Comparison of ENCODE assay signal across 23 cellular contexts in the genomic region with DNA sequence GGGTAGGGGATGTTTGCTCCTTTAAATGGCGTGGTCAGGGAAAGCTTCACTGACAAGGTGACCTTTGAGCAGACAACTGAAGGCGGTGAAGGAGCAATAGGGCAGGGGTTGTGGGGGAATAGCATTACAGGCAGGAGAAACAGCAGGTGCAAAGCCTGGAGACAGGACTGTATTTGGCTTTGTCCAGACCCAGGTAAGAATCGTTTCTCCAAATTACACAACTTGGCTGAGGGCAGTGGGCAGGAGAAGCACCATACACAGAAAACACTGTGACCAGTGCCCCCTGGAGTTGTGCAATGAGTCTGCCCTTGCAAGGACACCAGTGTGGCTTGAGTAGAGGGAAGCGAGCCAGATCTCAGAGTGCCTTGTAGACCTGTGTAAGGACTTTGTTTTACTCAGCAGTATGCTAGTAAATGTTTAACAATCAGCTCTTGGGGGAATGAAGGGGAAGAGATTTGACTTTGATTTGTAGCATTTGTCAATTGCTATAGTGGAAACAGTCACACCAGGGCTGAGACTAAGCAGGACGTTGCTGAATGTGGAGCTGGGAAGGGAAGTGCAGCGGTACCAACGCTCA.
DNase-seq lines count a peak whose midpoint lies in the region; ATAC-seq and TF ChIP-seq lines count a peak whose summit lies in the region.
"Had no signal": no experiment of that assay in that cellular context is flagged by ENCODE, and none has a peak within 500 bp of the region (broad histone marks: within the 10 kb centered on the region; RNA-seq: fewer than 3 reads in every experiment).

No MANE protein-coding gene starts in this region.

- H3K79me2 ChIP-seq in GM23338 (replicated peaks; ENCODE audit: insufficient read depth) = no peaks in the 10 kb centered on the region

- H3K36me3 ChIP-seq in GM23338 (ENCODE audit: insufficient read depth) = no peaks in the 10 kb centered on the region
- H3K36me3 ChIP-seq: heart left ventricle, MG63, neutrophil had no signal

- H3K36me3 Mint-ChIP-seq in GM23338 (ENCODE audit: low read depth) (no peaks in the 10 kb centered on the region), WTC11 (no peaks in the 10 kb centered on the region), progenitor cell of endocrine pancreas (ENCODE audit: insufficient read depth) (peaks cover 1% of the 10 kb centered on the region)

- POLR2A ChIA-PET in WTC11 (lab: Charles Lee) = no interaction called here

- H4K20me1 ChIP-seq in GM23338 (replicated peaks; ENCODE audit: insufficient read depth) = no peaks in the 10 kb centered on the region

- ATAC-seq in GM23338 (peak; percentile 37), WTC11 (peak; percentile 46), left lobe of liver (peak; percentile 81), HG02840 (IDR thresholded peaks at IDR 0.05; ENCODE audit: low FRiP score, unreplicated experiment) (no peak), GM19023 (IDR thresholded peaks at IDR 0.05; ENCODE audit: unreplicated experiment) (no peak)
- ATAC-seq: activated CD8-positive, alpha-beta T cell treated with anti-CD3 and anti-CD28 coated beads, Interleukin-2, amount 10 ng/mL, durations not matched to agents 7 days and 5 days; effector memory CD8-positive, alpha-beta T cell had no signal

- CTCF ChIA-PET in WTC11 (lab: Charles Lee) = no interaction called here

- H3K27me3 ChIP-seq in GM23338 (ENCODE audit: insufficient read depth) = no peaks in the 10 kb centered on the region
- H3K27me3 ChIP-seq: heart left ventricle, MG63, neutrophil, testis had no signal

- DNase-seq in GM23338 (ENCODE audit: low spot score) (no peak), WTC11 (ENCODE audit: low spot score) (no peak), left lobe of liver (ENCODE audit: low spot score) (peak; percentile 97), progenitor cell of endocrine pancreas (ENCODE audit: low spot score, unreplicated experiment) (peak; percentile 32), NCI-H524 (lab: John Stamatoyannopoulos, UW) (no peak), hippocampal formation (lab: John Stamatoyannopoulos, UW) (no peak)
- DNase-seq: activated CD8-positive, alpha-beta T cell treated with anti-CD3 and anti-CD28 coated beads, Interleukin-2, amount 10 ng/mL, durations not matched to agents 7 days and 5 days; activated naive CD4-positive, alpha-beta T cell treated with anti-CD3 and anti-CD28 coated beads, Interleukin-2, amount 50 U/mL, for 16 hours; activated T-cell treated with anti-CD3 and anti-CD28 coated beads, Interleukin-2, amount 50 U/mL, for 24 hours; effector memory CD8-positive, alpha-beta T cell; H7; heart left ventricle; MG63; midbrain; NCI-H2171 treated with DMSO at 0.1 percent for 48 hours; NCI-H82; retina; SK-N-SH; stimulated activated CD4-positive, alpha-beta T cell treated with anti-CD3 and anti-CD28 coated beads, Interleukin-15, amount 100 ng/mL, for 24 hours; testis had no signal

- H3K9me3 Mint-ChIP-seq in GM23338 (no peaks in the 10 kb centered on the region), WTC11 (no peaks in the 10 kb centered on the region), progenitor cell of endocrine pancreas (ENCODE audit: low read depth) (peaks cover 2% of the 10 kb centered on the region)
- H3K9me3 Mint-ChIP-seq: activated T-cell treated with anti-CD3 and anti-CD28 coated beads, Interleukin-2, amount 50 U/mL, for 24 hours; effector memory CD8-positive, alpha-beta T cell had no signal

- no peaks in the 10 kb centered on the region for H3F3A ChIP-seq in GM23338 (replicated peaks; ENCODE audit: low read depth)

- TF ChIP-seq CTCF in GM23338 (conservative IDR thresholded peaks at IDR 0.05; ENCODE audit: low read depth in 2 of 2) = 0 out of 4 replicates have a peak, but pooled peaks have one; percentile 10 to 31
- TF ChIP-seq CTCF in WTC11 (IDR thresholded peaks at IDR 0.05) = no peak
- peak; percentile 57 for TF ChIP-seq CTCF in progenitor cell of endocrine pancreas (IDR thresholded peaks at IDR 0.05; ENCODE audit: unreplicated experiment)

- no peak overlapping the region for H3K4me2 ChIP-seq in GM23338
- H3K4me2 ChIP-seq: SK-N-SH had no signal

- H3K4me1 Mint-ChIP-seq in GM23338 (peaks cover 16% of the 10 kb centered on the region; the same call in 2 of the 3 replicates), WTC11 (peaks cover 33% of the 10 kb centered on the region), progenitor cell of endocrine pancreas (ENCODE audit: low read depth) (peaks cover 63% of the 10 kb centered on the region)

- no peaks in the 10 kb centered on the region for H3K4me1 ChIP-seq in GM23338 (ENCODE audit: insufficient read depth)
- H3K4me1 ChIP-seq: heart left ventricle, testis had no signal

- no peak overlapping the region for H2AFZ ChIP-seq in GM23338

- H3K4me3 Mint-ChIP-seq in GM23338 (no peak overlapping the region), WTC11 (no peak overlapping the region), progenitor cell of endocrine pancreas (ENCODE audit: low read depth) (peak overlapping the region; percentile 58)
- H3K4me3 Mint-ChIP-seq: activated CD8-positive, alpha-beta T cell treated with anti-CD3 and anti-CD28 coated beads, Interleukin-2, amount 10 ng/mL, durations not matched to agents 7 days and 5 days; activated T-cell treated with anti-CD3 and anti-CD28 coated beads, Interleukin-2, amount 50 U/mL, for 24 hours; effector memory CD8-positive, alpha-beta T cell had no signal

- H3K27me3 Mint-ChIP-seq in GM23338 (ENCODE audit: insufficient read depth, low read depth, poor library complexity) (no peaks in the 10 kb centered on the region), WTC11 (ENCODE audit: low read depth) (no peaks in the 10 kb centered on the region; the same call in 1 of the 2 replicates), progenitor cell of endocrine pancreas (no peaks in the 10 kb centered on the region)

- H3K27ac Mint-ChIP-seq in GM23338 (no peak overlapping the region), WTC11 (no peak overlapping the region), progenitor cell of endocrine pancreas (peak overlapping the region; percentile 94)
- H3K27ac Mint-ChIP-seq: activated CD8-positive, alpha-beta T cell treated with anti-CD3 and anti-CD28 coated beads, Interleukin-2, amount 10 ng/mL, durations not matched to agents 7 days and 5 days; activated T-cell treated with anti-CD3 and anti-CD28 coated beads, Interleukin-2, amount 50 U/mL, for 24 hours; effector memory CD8-positive, alpha-beta T cell had no signal

- no peak overlapping the region for H3K4me3 ChIP-seq in GM23338
- H3K4me3 ChIP-seq: MG63, testis had no signal

- H3K27ac ChIP-seq in GM23338 (ENCODE audit: low read depth) = no peak overlapping the region
- H3K27ac ChIP-seq: heart left ventricle, neutrophil, testis had no signal

- no peaks in the 10 kb centered on the region for H3K9me2 ChIP-seq in GM23338 (ENCODE audit: insufficient read depth)
- H3K9me2 ChIP-seq: SK-N-SH had no signal

TF ChIP-seq in GM23338, 12 proteins besides CTCF, POLR2A, EP300 and RAD21 (continues in another document):
- TF ChIP-seq EZH2phosphoT487 (IDR thresholded peaks at IDR 0.05; ENCODE audit: unreplicated experiment) (no peak), POLR2AphosphoS5 (IDR thresholded peaks at IDR 0.05; ENCODE audit: low read depth) (no peak)

TF ChIP-seq in WTC11, 78 proteins besides CTCF, POLR2A, EP300 and RAD21:
- TF ChIP-seq GABPB1 (CRISPR knock-in tag; IDR thresholded peaks at IDR 0.05) (peak; percentile 20; the same call in 1 of the 2 replicates), ERG (CRISPR knock-in tag; IDR thresholded peaks at IDR 0.05) (no peak)
TF ChIP-seq in WTC11: peak in this region for 1.

Comparison
In these comparisons a context has a peak if more than half of its experiments do, and no peak if none do; other contexts are left out.
1. ATAC-seq: peak in GM23338 (single experiment), WTC11 (single experiment) and left lobe of liver (single experiment); none in HG02840 (single experiment) and GM19023 (single experiment).
2. DNase-seq: peak in left lobe of liver (single experiment) and progenitor cell of endocrine pancreas (single experiment); none in GM23338 (single experiment), WTC11 (single experiment), NCI-H524 (0 of 2) and hippocampal formation (0 of 2).